In genomic region chr15:76162050-76162425, GRCh38 we compare ENCODE assay signal across 17 cellular contexts.
DNase-seq lines count a peak whose midpoint lies in the region; ATAC-seq and TF ChIP-seq lines count a peak whose summit lies in the region.
"Had no signal": no experiment of that assay in that cellular context is flagged by ENCODE, and none has a peak within 500 bp of the region (broad histone marks: within the 10 kb centered on the region; RNA-seq: fewer than 3 reads in every experiment).

No MANE protein-coding gene starts in this region.

- DNase-seq in SJCRH30 (no peak), glutamatergic neuron (no peak), osteoblast (ENCODE audit: insufficient read length, low spot score, missing footprints) (peak; percentile 83), NCI-H345 (lab: John Stamatoyannopoulos, UW) (no peak)
- no peak for DNase-seq in CD8-positive, alpha-beta T cell
- DNase-seq in activated T-cell treated with anti-CD3 and anti-CD28 coated beads, Interleukin-2, amount 50 U/mL, for 24 hours: no peak
- DNase-seq: CD4-positive, alpha-beta memory T cell; DMS79; NCI-H1105 had no signal

- H3K4me3 ChIP-seq in SJCRH30: peak overlapping the region; percentile 17
- H3K4me3 ChIP-seq in osteoblast (ENCODE audit: insufficient read depth, low read length): no peak overlapping the region
- no peak overlapping the region for H3K4me3 ChIP-seq in CD8-positive, alpha-beta T cell (ENCODE audit: low read depth, low read length)
- H3K4me3 ChIP-seq: MG63, SK-N-MC had no signal

- H4K20me1 ChIP-seq in osteoblast (ENCODE audit: insufficient read depth, low read length): no peaks in the 10 kb centered on the region

- peaks cover 37% of the 10 kb centered on the region for H3K4me1 Mint-ChIP-seq in glutamatergic neuron (ENCODE audit: low read depth, unreplicated experiment)
- H3K4me1 Mint-ChIP-seq in CD8-positive, alpha-beta T cell (ENCODE audit: low read depth): no peaks in the 10 kb centered on the region
- no peaks in the 10 kb centered on the region for H3K4me1 Mint-ChIP-seq in activated T-cell treated with anti-CD3 and anti-CD28 coated beads, Interleukin-2, amount 50 U/mL, for 24 hours (ENCODE audit: low read depth)
- H3K4me1 Mint-ChIP-seq: B cell; CD4-positive, alpha-beta memory T cell had no signal

- H2AFZ ChIP-seq in osteoblast (ENCODE audit: low read length): no peak overlapping the region

- peaks cover 18% of the 10 kb centered on the region for H3K27me3 Mint-ChIP-seq in glutamatergic neuron (ENCODE audit: unreplicated experiment)
- no peaks in the 10 kb centered on the region for H3K27me3 Mint-ChIP-seq in CD8-positive, alpha-beta T cell (ENCODE audit: low read depth)
- no peaks in the 10 kb centered on the region for H3K27me3 Mint-ChIP-seq in activated T-cell treated with anti-CD3 and anti-CD28 coated beads, Interleukin-2, amount 50 U/mL, for 24 hours

- H3K79me2 ChIP-seq in osteoblast (ENCODE audit: insufficient read depth, low read length): no peaks in the 10 kb centered on the region

- no peak for TF ChIP-seq CTCF in glutamatergic neuron (IDR thresholded peaks at IDR 0.05; ENCODE audit: partially characterized antibody, unreplicated experiment)
- no peak for TF ChIP-seq CTCF in osteoblast (IDR thresholded peaks at IDR 0.05; ENCODE audit: extremely low read depth, low read depth, low read length)
- no peak for TF ChIP-seq CTCF in CD8-positive, alpha-beta T cell (IDR thresholded peaks at IDR 0.05)

- peak overlapping the region; percentile 70 for H3K27ac Mint-ChIP-seq in glutamatergic neuron (ENCODE audit: unreplicated experiment)
- no peak overlapping the region for H3K27ac Mint-ChIP-seq in CD8-positive, alpha-beta T cell
- H3K27ac Mint-ChIP-seq in activated T-cell treated with anti-CD3 and anti-CD28 coated beads, Interleukin-2, amount 50 U/mL, for 24 hours: no peak overlapping the region
- H3K27ac Mint-ChIP-seq: B cell; CD4-positive, alpha-beta memory T cell had no signal

- ATAC-seq in CD8-positive, alpha-beta T cell: no peak
- ATAC-seq in GM19351 (IDR thresholded peaks at IDR 0.05; ENCODE audit: unreplicated experiment): no peak
- ATAC-seq: HepG2, Panc1, Right ventricle myocardium inferior had no signal

- POLR2A ChIA-PET in CD8-positive, alpha-beta T cell (lab: Charles Lee): no interaction called here

- CTCF ChIA-PET in CD8-positive, alpha-beta T cell (lab: Charles Lee): interaction anchor here (2.3 kb wide), 1 partner anchor 10 kb away, joined by 11 read pairs; no protein-coding TSS in a partner anchor

- intact Hi-C loops in CD8-positive, alpha-beta T cell (cut with DNase I, micrococcal nuclease): no loop called here

- no peak overlapping the region for H3K4me3 Mint-ChIP-seq in glutamatergic neuron (ENCODE audit: unreplicated experiment)
- no peak overlapping the region for H3K4me3 Mint-ChIP-seq in CD8-positive, alpha-beta T cell
- H3K4me3 Mint-ChIP-seq in activated T-cell treated with anti-CD3 and anti-CD28 coated beads, Interleukin-2, amount 50 U/mL, for 24 hours: no peak overlapping the region
- H3K4me3 Mint-ChIP-seq: B cell; CD4-positive, alpha-beta memory T cell had no signal

- H3K36me3 ChIP-seq in SJCRH30 (no peaks in the 10 kb centered on the region), osteoblast (ENCODE audit: insufficient read depth, low read length) (no peaks in the 10 kb centered on the region)
- H3K36me3 ChIP-seq in CD8-positive, alpha-beta T cell (ENCODE audit: insufficient read depth, low read length): no peaks in the 10 kb centered on the region
- H3K36me3 ChIP-seq: MG63 had no signal

- no peak overlapping the region for H3K27ac ChIP-seq in SJCRH30
- H3K27ac ChIP-seq in osteoblast (ENCODE audit: low read depth, low read length): no peak overlapping the region
- H3K27ac ChIP-seq in CD8-positive, alpha-beta T cell (ENCODE audit: low read depth, low read length): no peak overlapping the region
- H3K27ac ChIP-seq: KMS-11, SK-N-MC had no signal

- H3K4me1 ChIP-seq in SJCRH30 (peaks cover 7% of the 10 kb centered on the region; the same call in 1 of the 2 replicates), osteoblast (ENCODE audit: insufficient read depth, low read length) (no peaks in the 10 kb centered on the region)
- no peaks in the 10 kb centered on the region for H3K4me1 ChIP-seq in CD8-positive, alpha-beta T cell (ENCODE audit: insufficient read depth, low read length)

- no peaks in the 10 kb centered on the region for H3K36me3 Mint-ChIP-seq in glutamatergic neuron (ENCODE audit: unreplicated experiment)
- H3K36me3 Mint-ChIP-seq in CD8-positive, alpha-beta T cell: no peaks in the 10 kb centered on the region
- no peaks in the 10 kb centered on the region for H3K36me3 Mint-ChIP-seq in activated T-cell treated with anti-CD3 and anti-CD28 coated beads, Interleukin-2, amount 50 U/mL, for 24 hours (ENCODE audit: low read depth)
- H3K36me3 Mint-ChIP-seq: CD4-positive, alpha-beta memory T cell had no signal

- peaks cover 5% of the 10 kb centered on the region; the same call in 1 of the 2 replicates for H3K27me3 ChIP-seq in SJCRH30
- peaks cover 19% of the 10 kb centered on the region for H3K27me3 ChIP-seq in osteoblast (ENCODE audit: insufficient read depth, low read length)
- H3K27me3 ChIP-seq in CD8-positive, alpha-beta T cell (ENCODE audit: insufficient read depth, low read length): no peaks in the 10 kb centered on the region
- H3K27me3 ChIP-seq: MG63 had no signal

- peaks cover 12% of the 10 kb centered on the region for H3K9me3 Mint-ChIP-seq in glutamatergic neuron (ENCODE audit: unreplicated experiment)
- H3K9me3 Mint-ChIP-seq in CD8-positive, alpha-beta T cell: no peaks in the 10 kb centered on the region
- no peaks in the 10 kb centered on the region for H3K9me3 Mint-ChIP-seq in activated T-cell treated with anti-CD3 and anti-CD28 coated beads, Interleukin-2, amount 50 U/mL, for 24 hours
- H3K9me3 Mint-ChIP-seq: CD4-positive, alpha-beta memory T cell had no signal

- H3K9me3 ChIP-seq in SJCRH30 (replicated peaks): no peaks in the 10 kb centered on the region
- H3K9me3 ChIP-seq in osteoblast (ENCODE audit: low read depth, low read length): no peaks in the 10 kb centered on the region
- H3K9me3 ChIP-seq in CD8-positive, alpha-beta T cell (ENCODE audit: low read length): no peaks in the 10 kb centered on the region
- H3K9me3 ChIP-seq: MG63 had no signal

- no peak overlapping the region for H3K4me2 ChIP-seq in osteoblast (ENCODE audit: insufficient read depth, low read length)
- H3K4me2 ChIP-seq: KMS-11 had no signal
